29 cellular contexts compared by ENCODE assay signal in the genomic region with DNA sequence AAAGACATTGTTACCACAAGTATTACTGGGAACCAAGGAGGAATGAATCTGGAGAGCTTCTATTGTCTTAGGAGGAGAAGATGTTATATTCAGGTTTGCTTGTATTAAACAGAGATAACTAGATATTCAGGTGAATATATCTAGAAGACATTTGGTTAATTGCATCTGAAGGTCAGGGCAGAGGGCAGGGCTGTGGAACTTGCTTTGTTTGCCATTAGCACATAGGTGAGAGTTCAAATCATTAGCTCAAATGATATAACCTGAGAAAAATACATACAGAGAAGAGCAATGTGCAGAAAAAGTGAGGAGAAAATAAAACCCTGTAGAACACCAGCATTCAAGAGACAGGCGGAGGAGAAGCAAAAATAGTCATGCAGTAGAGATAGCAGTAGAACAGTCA.
"Had no signal": no experiment of that assay in that cellular context is flagged by ENCODE, and none has a peak within 500 bp of the region (broad histone marks: within the 10 kb centered on the region; RNA-seq: fewer than 3 reads in every experiment).

No MANE protein-coding gene starts in this region.

- H3K4me1 ChIP-seq: colonic mucosa, esophagus muscularis mucosa, esophagus squamous epithelium, foreskin keratinocyte, gastrocnemius medialis, gastroesophageal sphincter, heart left ventricle, heart right ventricle had no signal

- H3K9me3 ChIP-seq: colonic mucosa, esophagus muscularis mucosa, esophagus squamous epithelium, gastrocnemius medialis, gastroesophageal sphincter had no signal

- H3K36me3 ChIP-seq: colonic mucosa, esophagus muscularis mucosa, esophagus squamous epithelium, gastrocnemius medialis, gastroesophageal sphincter, heart left ventricle, heart right ventricle had no signal

- H3K27ac ChIP-seq: colonic mucosa, coronary artery, dorsolateral prefrontal cortex, epithelial cell of prostate, esophagus muscularis mucosa, esophagus squamous epithelium, foreskin keratinocyte, gastrocnemius medialis, gastroesophageal sphincter, heart left ventricle, heart right ventricle had no signal

- H3K9me3 Mint-ChIP-seq: endodermal cell had no signal

- H3K4me3 ChIP-seq: colonic mucosa, coronary artery, dorsolateral prefrontal cortex, esophagus muscularis mucosa, esophagus squamous epithelium, gastrocnemius medialis, gastroesophageal sphincter, heart left ventricle, heart right ventricle had no signal

- H3K27me3 ChIP-seq: colonic mucosa, dorsolateral prefrontal cortex, esophagus muscularis mucosa, esophagus squamous epithelium, foreskin keratinocyte, gastrocnemius medialis, gastroesophageal sphincter, heart left ventricle, heart right ventricle had no signal

- H3K4me3 Mint-ChIP-seq: dendritic cell treated with granulocyte-macrophage colony-stimulating factor and Interleukin-4, amounts not matched to agents 40 ng/mL and 50 ng/mL, for 4 days; effector memory CD8-positive, alpha-beta T cell; endodermal cell had no signal

- H3K27me3 Mint-ChIP-seq: dendritic cell treated with granulocyte-macrophage colony-stimulating factor and Interleukin-4, amounts not matched to agents 40 ng/mL and 50 ng/mL, for 4 days; effector memory CD8-positive, alpha-beta T cell had no signal

- FAIRE-seq: colon, endometrium, endothelial cell of umbilical vein, frontal cortex had no signal

- H3K27ac Mint-ChIP-seq: dendritic cell treated with granulocyte-macrophage colony-stimulating factor and Interleukin-4, amounts not matched to agents 40 ng/mL and 50 ng/mL, for 4 days; effector memory CD8-positive, alpha-beta T cell; endodermal cell had no signal

- H3K4me1 Mint-ChIP-seq: endodermal cell had no signal

- DNase-seq: colonic mucosa; cortex of kidney; dermis blood vessel endothelial cell; dorsolateral prefrontal cortex; effector CD4-positive, alpha-beta T cell; effector CD8-positive, alpha-beta T cell; effector memory CD4-positive, alpha-beta T cell; effector memory CD8-positive, alpha-beta T cell; endodermal cell; erythroblast; esophagus squamous epithelium; foreskin fibroblast; foreskin keratinocyte; foreskin melanocyte; gastrocnemius medialis; glutamatergic neuron; head of caudate nucleus; heart left ventricle; heart right ventricle had no signal

- ATAC-seq: effector memory CD8-positive, alpha-beta T cell; esophagus mucosa; foreskin keratinocyte; gastrocnemius medialis; gastroesophageal sphincter; heart left ventricle; heart right ventricle had no signal
